In genomic region chr2:226699321-226699720, GRCh38 we compare ENCODE assay signal across 1 cellular context.
TF ChIP-seq lines count a peak whose summit lies in the region.

No MANE protein-coding gene starts in this region.

TF ChIP-seq in IMR-90, 13 proteins besides CTCF, POLR2A, EP300 and RAD21:
- TF ChIP-seq ELK1 (IDR thresholded peaks at IDR 0.05; ENCODE audit: borderline replicate concordance, low read depth, low read length) (no peak), MXI1 (IDR thresholded peaks at IDR 0.05; ENCODE audit: borderline replicate concordance, low read depth, low read length) (no peak), RCOR1 (IDR thresholded peaks at IDR 0.05; ENCODE audit: insufficient replicate concordance, low read length) (no peak), NFE2L2 (IDR thresholded peaks at IDR 0.05; ENCODE audit: low read depth, low read length) (no peak), MAFK (IDR thresholded peaks at IDR 0.05; ENCODE audit: low read depth, low read length) (no peak), SMC3 (IDR thresholded peaks at IDR 0.05; ENCODE audit: low read depth, low read length) (no peak), MAZ (IDR thresholded peaks at IDR 0.05; ENCODE audit: borderline replicate concordance, low read depth, low read length) (no peak), BHLHE40 (IDR thresholded peaks at IDR 0.05; ENCODE audit: low read depth, low read length) (no peak), USF2 (IDR thresholded peaks at IDR 0.05; ENCODE audit: low read depth, low read length) (no peak), CEBPB (IDR thresholded peaks at IDR 0.05; ENCODE audit: low read depth, low read length) (no peak)
TF ChIP-seq in IMR-90: peak in this region for 0.
